14 cellular contexts compared by ENCODE assay signal in genomic region chr4:124640037-124640730, GRCh38.
DNase-seq lines count a peak whose midpoint lies in the region; ATAC-seq and TF ChIP-seq lines count a peak whose summit lies in the region.
"Had no signal": no experiment of that assay in that cellular context is flagged by ENCODE, and none has a peak within 500 bp of the region (broad histone marks: within the 10 kb centered on the region; RNA-seq: fewer than 3 reads in every experiment).

No MANE protein-coding gene starts in this region.

- H3K36me3 ChIP-seq in IMR-90 (ENCODE audit: control insufficient read depth, insufficient read depth, low read length) = no peaks in the 10 kb centered on the region
- H3K36me3 ChIP-seq in body of pancreas (replicated peaks in 1 of 2; ENCODE audit: insufficient read depth in 1 of 2, low read depth in 2 of 2) = no peaks in the 10 kb centered on the region
- H3K36me3 ChIP-seq in kidney epithelial cell (ENCODE audit: control insufficient read depth, insufficient read depth, low read length) = no peaks in the 10 kb centered on the region
- no peaks in the 10 kb centered on the region for H3K36me3 ChIP-seq in Karpas-422 (ENCODE audit: insufficient read depth, low read length)
- H3K36me3 ChIP-seq: esophagus muscularis mucosa had no signal

- no peak for ATAC-seq in IMR-90 (ENCODE audit: low read depth)
- peak; percentile 83 for ATAC-seq in body of pancreas
- ATAC-seq: left ventricle myocardium superior had no signal

- no peak overlapping the region for H3K4me3 ChIP-seq in IMR-90 (ENCODE audit: insufficient read depth, low read depth, low read length)
- H3K4me3 ChIP-seq in body of pancreas = no peak overlapping the region
- no peak overlapping the region for H3K4me3 ChIP-seq in kidney epithelial cell (ENCODE audit: low read depth, low read length)
- no peak overlapping the region for H3K4me3 ChIP-seq in Karpas-422 (ENCODE audit: low read length)
- H3K4me3 ChIP-seq: esophagus muscularis mucosa had no signal

- no peaks in the 10 kb centered on the region for H3K9me2 ChIP-seq in Karpas-422 (replicated peaks; ENCODE audit: insufficient read depth, low read length)

- no peak overlapping the region for H4K5ac ChIP-seq in IMR-90 (ENCODE audit: low read depth, low read length)

- H3K4me1 ChIP-seq in IMR-90 (ENCODE audit: control insufficient read depth, insufficient read depth, low read length) (no peaks in the 10 kb centered on the region), body of pancreas (peaks cover 4% of the 10 kb centered on the region), Karpas-422 (ENCODE audit: low read length) (no peaks in the 10 kb centered on the region)
- H3K4me1 ChIP-seq: esophagus muscularis mucosa had no signal

- H2AK9ac ChIP-seq in IMR-90 (replicated peaks; ENCODE audit: low read depth, low read length, poor library complexity) = no peak overlapping the region

- CTCF ChIA-PET in IMR-90 (lab: Yijun Ruan, JAX) = interaction anchor here (0.6 kb wide), 2 partner anchors 8 to 131 kb away, joined by 4 read pairs; no protein-coding TSS in a partner anchor

- H3K23ac ChIP-seq in IMR-90 (ENCODE audit: low read depth, low read length) = no peak overlapping the region

- POLR2A ChIA-PET in IMR-90 (lab: Charles Lee; ENCODE audit: unreplicated experiment) = no interaction called here

- BruUV-seq in IMR-90 (replicated peaks; lab: Mats Ljungman, UMichigan) = no TSS peak

- H3K18ac ChIP-seq in IMR-90 (ENCODE audit: low read depth, low read length) = no peak overlapping the region

- TF ChIP-seq RAD21 in IMR-90 (IDR thresholded peaks at IDR 0.05; ENCODE audit: low read length) = no peak

- H2BK120ac ChIP-seq in IMR-90 (ENCODE audit: low read depth, low read length) = no peak overlapping the region

- H2BK5ac ChIP-seq in IMR-90 (ENCODE audit: low read depth, low read length, poor library complexity, severe bottlenecking) = no peak overlapping the region

- H3K27me3 ChIP-seq in IMR-90 (ENCODE audit: control insufficient read depth, insufficient read depth, low read length) (no peaks in the 10 kb centered on the region), body of pancreas (no peaks in the 10 kb centered on the region), kidney epithelial cell (ENCODE audit: control insufficient read depth, insufficient read depth, low read length) (no peaks in the 10 kb centered on the region), Karpas-422 (ENCODE audit: low read length) (no peaks in the 10 kb centered on the region)
- H3K27me3 ChIP-seq: esophagus muscularis mucosa had no signal

- H2AFZ ChIP-seq in IMR-90 (replicated peaks; ENCODE audit: low read length, poor library complexity) = no peak overlapping the region
- H2AFZ ChIP-seq in Karpas-422 (ENCODE audit: low read length) = no peak overlapping the region

- no peaks in the 10 kb centered on the region for H3K9me1 ChIP-seq in IMR-90 (ENCODE audit: insufficient read depth, low read length)

- H3K9me3 ChIP-seq in IMR-90 (ENCODE audit: control insufficient read depth, insufficient read depth, low read length) (no peaks in the 10 kb centered on the region), body of pancreas (no peaks in the 10 kb centered on the region), Karpas-422 (ENCODE audit: low read length) (peaks cover 11% of the 10 kb centered on the region)
- H3K9me3 ChIP-seq: esophagus muscularis mucosa had no signal

- dilution Hi-C loops in IMR-90 (cut with HindIII; ENCODE audit: low sequenced_read_pairs, unreplicated experiment) = no loop called here

- no peaks in the 10 kb centered on the region for H3K79me1 ChIP-seq in IMR-90 (ENCODE audit: low read depth in 1 of 2, low read length in 2 of 2)

- H3K4me2 ChIP-seq in IMR-90 (ENCODE audit: low read depth, low read length) = no peak overlapping the region
- H3K4me2 ChIP-seq in Karpas-422 (ENCODE audit: low read depth, low read length, poor library complexity, severe bottlenecking) = no peak overlapping the region

- H2AK5ac ChIP-seq in IMR-90 (ENCODE audit: low read depth, low read length) = no peak overlapping the region

- H3K27ac ChIP-seq in IMR-90 (ENCODE audit: insufficient read depth, low read length) (no peak overlapping the region), body of pancreas (peak overlapping the region in 1 of 4 donors; percentile 45), Karpas-422 (ENCODE audit: low read length) (no peak overlapping the region)
- H3K27ac ChIP-seq: esophagus muscularis mucosa had no signal

- no peak overlapping the region for H3K14ac ChIP-seq in IMR-90 (replicated peaks; ENCODE audit: low read depth, low read length)

- H3K4ac ChIP-seq in IMR-90 (ENCODE audit: low read depth, low read length) = no peak overlapping the region

- no CpG with 5 or more reads among the region's 3 CpGs for WGBS in IMR-90 (ENCODE audit: extremely low coverage in 2 of 2, insufficient read length in 1 of 2), 2 experiments
- 33 to 36% methylated on average over 3 of the region's 3 CpGs for WGBS in body of pancreas, 2 donors

- no peak overlapping the region for H2BK20ac ChIP-seq in IMR-90 (ENCODE audit: low read depth, low read length)

- no peak overlapping the region for H2BK15ac ChIP-seq in IMR-90 (ENCODE audit: low read depth, low read length)

- no peaks in the 10 kb centered on the region for H3K79me2 ChIP-seq in Karpas-422 (ENCODE audit: low read length)

- DNase-seq in AG09319 (ENCODE audit: extremely low read depth, low read depth) (peak; percentile 27), IMR-90 (peak; percentile 90), body of pancreas (peak; percentile 53 to 77 (median 72)), kidney epithelial cell (ENCODE audit: low read depth) (peak; percentile 61), NCI-H187 treated with DMSO at 0.1 percent for 48 hours (lab: John Stamatoyannopoulos, UW) (no peak), DMS114 treated with DMSO at 0.1 percent for 48 hours (lab: John Stamatoyannopoulos, UW; ENCODE audit: unreplicated experiment) (no peak), hepatic stellate cell (ENCODE audit: low spot score) (no peak), Karpas-422 (no peak)
- DNase-seq: activated CD8-positive, alpha-beta memory T cell treated with anti-CD3 and anti-CD28 coated beads, Interleukin-2, amount 50 U/mL, for 4 hours; aorta; left ventricle myocardium superior; NCI-H1436; stimulated activated CD4-positive, alpha-beta T cell treated with anti-CD3 and anti-CD28 coated beads, Interleukin-4, amount 100 ng/mL, for 1 hour had no signal

- no peak overlapping the region for H4K91ac ChIP-seq in IMR-90 (ENCODE audit: insufficient read depth, low read depth, low read length)

- intact Hi-C loops in IMR-90 (cut with micrococcal nuclease) = loop anchor here (10.0 kb wide), 1 partner anchor 305 kb away; no protein-coding TSS in a partner anchor
- intact Hi-C loops in body of pancreas (cut with DNase I) = no loop called here

- H4K20me1 ChIP-seq in IMR-90 (ENCODE audit: insufficient read depth, low read length) = no peaks in the 10 kb centered on the region
- H4K20me1 ChIP-seq in Karpas-422 (ENCODE audit: insufficient read depth, low read depth, low read length) = no peaks in the 10 kb centered on the region

- in situ Hi-C loops in IMR-90 (cut with MboI; ENCODE audit: low sequenced_read_pairs) = no loop called here

- TF ChIP-seq CTCF in AG09319 (IDR thresholded peaks at IDR 0.05; ENCODE audit: low read depth, low read length) (no peak), IMR-90 (conservative IDR thresholded peaks at IDR 0.05; ENCODE audit: low read depth, low read length) (no peak), body of pancreas (IDR thresholded peaks at IDR 0.05) (no peak), kidney epithelial cell (IDR thresholded peaks at IDR 0.05; ENCODE audit: insufficient read depth, low read length, poor library complexity, severe bottlenecking) (no peak)

- no peak overlapping the region for H4K8ac ChIP-seq in IMR-90 (ENCODE audit: low read depth in 2 of 2, low read length in 2 of 2)

- H3K56ac ChIP-seq in IMR-90 (ENCODE audit: extremely low read depth, insufficient read depth, low read length) = no peak overlapping the region

- no peak overlapping the region for H3K9ac ChIP-seq in IMR-90 (ENCODE audit: low read depth, low read length)
- no peak overlapping the region for H3K9ac ChIP-seq in Karpas-422 (ENCODE audit: low read length)

- TF ChIP-seq POLR2A in IMR-90 (IDR thresholded peaks at IDR 0.05; ENCODE audit: low read depth, low read length) (no peak), body of pancreas (IDR thresholded peaks at IDR 0.05) (no peak)

TF ChIP-seq in IMR-90, 13 proteins besides CTCF, POLR2A, EP300 and RAD21:
- TF ChIP-seq MXI1 (IDR thresholded peaks at IDR 0.05; ENCODE audit: borderline replicate concordance, low read depth, low read length) (no peak), CEBPB (IDR thresholded peaks at IDR 0.05; ENCODE audit: low read depth, low read length) (peak; percentile 71), FOS (IDR thresholded peaks at IDR 0.05; ENCODE audit: low read depth, low read length) (peak; percentile 61; the same call in 1 of the 2 replicates), CHD1 (IDR thresholded peaks at IDR 0.05; ENCODE audit: low read depth, low read length) (no peak), SMC3 (IDR thresholded peaks at IDR 0.05; ENCODE audit: low read depth, low read length) (no peak), RCOR1 (IDR thresholded peaks at IDR 0.05; ENCODE audit: insufficient replicate concordance, low read length) (no peak), MAFK (IDR thresholded peaks at IDR 0.05; ENCODE audit: low read depth, low read length) (no peak)

Comparison
In these comparisons a context has a peak if more than half of its experiments do, and no peak if none do; other contexts are left out.
1. DNase-seq: peak in AG09319 (single experiment), IMR-90 (single experiment), body of pancreas (4 of 4) and kidney epithelial cell (single experiment); none in NCI-H187 treated with DMSO at 0.1 percent for 48 hours (single experiment), DMS114 treated with DMSO at 0.1 percent for 48 hours (single experiment), hepatic stellate cell (single experiment) and Karpas-422 (single experiment).